Comparison of ENCODE assay signal across 8 cellular contexts in the genomic region with DNA sequence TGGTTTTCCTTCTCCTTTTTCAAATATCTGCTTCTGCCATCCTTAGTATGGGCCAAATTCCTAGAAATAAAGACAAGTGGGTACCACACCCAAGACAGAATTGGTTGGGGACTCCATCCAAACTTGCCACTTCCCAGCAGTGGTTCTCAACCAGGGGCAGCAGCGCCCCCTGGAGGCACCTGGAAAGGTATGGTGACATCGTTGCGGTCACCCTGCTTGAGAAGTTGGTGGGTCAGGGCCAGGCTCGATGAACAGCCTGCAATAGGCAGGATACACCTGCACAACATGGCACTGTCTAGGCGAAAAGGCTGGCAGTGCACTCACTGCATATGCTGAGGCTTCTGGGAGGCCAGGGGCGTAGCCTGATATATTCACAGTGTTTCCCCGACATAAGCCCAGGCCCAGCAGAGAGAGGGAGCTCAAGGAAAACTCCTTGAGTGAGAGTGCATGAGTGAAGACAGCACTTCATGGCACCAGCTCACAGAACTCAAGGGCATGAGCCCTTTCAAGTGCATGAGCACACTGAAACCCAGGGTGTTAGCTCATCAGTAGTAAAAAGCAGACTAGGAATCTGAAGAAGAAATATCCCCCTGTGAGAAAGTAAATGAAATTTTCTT. TPM values are rescaled to one million over a fixed set of nuclear protein-coding genes. Genes with fewer than 3 reads are reported as not detected.
DNase-seq lines count a peak whose midpoint lies in the region; ATAC-seq and TF ChIP-seq lines count a peak whose summit lies in the region.

No MANE protein-coding gene starts in this region.

- H3K27me3 ChIP-seq in BJ (ENCODE audit: control insufficient read depth, insufficient read depth, low read length) (no peaks in the 10 kb centered on the region), PC-3 (ENCODE audit: low read length) (no peaks in the 10 kb centered on the region)

- no peak overlapping the region for H2AFZ ChIP-seq in PC-3 (ENCODE audit: low read length)

- no peaks in the 10 kb centered on the region for H3K9me3 ChIP-seq in PC-3 (ENCODE audit: low read length)

- no peaks in the 10 kb centered on the region for H3K79me2 ChIP-seq in PC-3 (ENCODE audit: low read length)

- peak; percentile 54 for ATAC-seq in GM21360 (IDR thresholded peaks at IDR 0.05; ENCODE audit: unreplicated experiment)
- peak; percentile 48; the same call in 1 of the 2 replicates for ATAC-seq in PC-3

- DNase-seq in BJ (ENCODE audit: low read depth) (no peak), PC-3 (peak; percentile 48), coronary artery (ENCODE audit: low spot score) (no peak), middle frontal gyrus (ENCODE audit: extremely low spot score, low spot score) (peak; percentile 10), LoVo (ENCODE audit: low spot score) (no peak), kidney glomerular epithelial cell (lab: John Stamatoyannopoulos, UW) (no peak), NCI-H187 treated with DMSO at 0.1 percent for 48 hours (lab: John Stamatoyannopoulos, UW) (no peak)

- H3K27ac ChIP-seq in PC-3 (ENCODE audit: low read length) = peak overlapping the region; percentile 21; the same call in 1 of the 2 replicates
- H3K27ac ChIP-seq in coronary artery = no peak overlapping the region

- H3K4me2 ChIP-seq in PC-3 (ENCODE audit: low read length) = no peak overlapping the region

- intact Hi-C loops in PC-3 (cut with micrococcal nuclease) = no loop called here

- H3K9me2 ChIP-seq in PC-3 (replicated peaks; ENCODE audit: low read length) = no peaks in the 10 kb centered on the region

- no peaks in the 10 kb centered on the region for H3F3A ChIP-seq in PC-3 (ENCODE audit: low read length, unreplicated experiment)

- BruUV-seq in PC-3 (replicated peaks; lab: Mats Ljungman, UMichigan) = no TSS peak

- POLR2A ChIA-PET in BJ (lab: Charles Lee) (no interaction called here), PC-3 (lab: Charles Lee; ENCODE audit: unreplicated experiment) (no interaction called here)

- H3K4me1 ChIP-seq in PC-3 (ENCODE audit: insufficient read depth, low read length) = peaks cover 11% of the 10 kb centered on the region; the same call in 1 of the 2 replicates

- H3K36me3 ChIP-seq in BJ (ENCODE audit: control insufficient read depth, insufficient read depth, low read length) (no peaks in the 10 kb centered on the region), PC-3 (ENCODE audit: low read depth, low read length) (no peaks in the 10 kb centered on the region)

- H4K20me1 ChIP-seq in PC-3 (ENCODE audit: low read length) = no peaks in the 10 kb centered on the region

- H3K9ac ChIP-seq in PC-3 (ENCODE audit: low read length) = no peak overlapping the region

- TF ChIP-seq CTCF in BJ (IDR thresholded peaks at IDR 0.05; ENCODE audit: insufficient read depth, low read depth, low read length) (peak; percentile 73), PC-3 (conservative IDR thresholded peaks at IDR 0.05; ENCODE audit: low read depth, low read length) (peak; percentile 78), coronary artery (IDR thresholded peaks at IDR 0.05) (peak; percentile 41)

- CTCF ChIA-PET in BJ (lab: Yijun Ruan, JAX) (interaction anchor here (0.6 to 4.2 kb wide), 14 partner anchors 7 to 124 kb away, joined by 3 to 45 read pairs (median 4); no protein-coding TSS in a partner anchor), PC-3 (lab: Charles Lee) (no interaction called here)

- no peak overlapping the region for H3K4me3 ChIP-seq in BJ (ENCODE audit: low read depth, low read length)
- H3K4me3 ChIP-seq in PC-3 (ENCODE audit: low read length) = no peak overlapping the region
- H3K4me3 ChIP-seq in coronary artery = no peak overlapping the region

RNA-seq across cellular contexts. Expression of a gene that starts 57.7 kb away (rescaled TPM):
- 56.4 and 101 TPM in 2 replicates for polyA plus RNA-seq in BJ (2011; rRNA removed)
- 7.6 and 11.2 TPM in 2 replicates for polyA minus RNA-seq in BJ (2011; rRNA and poly(A)+ RNA removed)
- total RNA-seq in PC-3 (2014; rRNA removed) = 75.3 and 86.2 TPM in 2 replicates

RNA-seq across cellular contexts. Expression of a gene that starts 58.0 kb away (rescaled TPM):
- polyA plus RNA-seq in BJ (2011; rRNA removed) = 24.8 and 38.2 TPM in 2 replicates
- polyA minus RNA-seq in BJ (2011; rRNA and poly(A)+ RNA removed) = 29.8 and 38.6 TPM in 2 replicates
- 60.9 and 63.1 TPM in 2 replicates for total RNA-seq in PC-3 (2014; rRNA removed)

Comparison
In these comparisons a context has a peak if more than half of its experiments do, and no peak if none do; other contexts are left out.
1. DNase-seq: peak in PC-3 (single experiment) and middle frontal gyrus (single experiment); none in BJ (single experiment), coronary artery (single experiment), LoVo (single experiment), kidney glomerular epithelial cell (single experiment) and NCI-H187 treated with DMSO at 0.1 percent for 48 hours (single experiment).
2. Peak in every context shown above with its lines, with median percentiles within 50 percentile points of each other: CTCF ChIP-seq.